ENCODE assay signal across 20 cellular contexts in genomic region chr11:10584071-10584501, GRCh38. TPM values are rescaled to one million over a fixed set of nuclear protein-coding genes. Genes with fewer than 3 reads are reported as not detected.
DNase-seq lines count a peak whose midpoint lies in the region; ATAC-seq and TF ChIP-seq lines count a peak whose summit lies in the region.
"Had no signal": no experiment of that assay in that cellular context is flagged by ENCODE, and none has a peak within 500 bp of the region (broad histone marks: within the 10 kb centered on the region; RNA-seq: fewer than 3 reads in every experiment).

No MANE protein-coding gene starts in this region.

- no TSS peak for BruUV-seq in PC-3 (replicated peaks; lab: Mats Ljungman, UMichigan)

- CTCF ChIA-PET in PC-3 (lab: Charles Lee), result interaction anchor here (0.6 kb wide), 1 partner anchor 146 kb away, joined by 5 read pairs; no protein-coding TSS in a partner anchor

- no peak overlapping the region for H3K9ac ChIP-seq in PC-3 (ENCODE audit: low read length)

- no peak overlapping the region for H3K4me2 ChIP-seq in PC-3 (ENCODE audit: low read length)
- H3K4me2 ChIP-seq: A549 had no signal

- ATAC-seq in right cardiac atrium, result no peak
- ATAC-seq in Right ventricle myocardium superior (ENCODE audit: poor library complexity), result no peak
- ATAC-seq in PC-3, result no peak
- ATAC-seq in HG02623 (IDR thresholded peaks at IDR 0.05; ENCODE audit: unreplicated experiment), result no peak
- ATAC-seq: A549; activated T-helper 17 cell treated with anti-CD3 and anti-CD28 coated beads, Interleukin-2, amount 50 U/mL, for 72 hours had no signal

- H3K9me2 ChIP-seq in PC-3 (replicated peaks; ENCODE audit: low read length), result no peaks in the 10 kb centered on the region

- peak overlapping the region; percentile 56 for H3K27ac ChIP-seq in right cardiac atrium (ENCODE audit: low read length)
- H3K27ac ChIP-seq in vagina, result peak overlapping the region; percentile 70
- no peak overlapping the region for H3K27ac ChIP-seq in PC-3 (ENCODE audit: low read length)
- H3K27ac ChIP-seq: A549 had no signal

- no peaks in the 10 kb centered on the region for H3K36me3 Mint-ChIP-seq in dendritic cell treated with granulocyte-macrophage colony-stimulating factor and Interleukin-4, amounts not matched to agents 40 ng/mL and 50 ng/mL, for 4 days (ENCODE audit: low read depth)
- no peaks in the 10 kb centered on the region for H3K36me3 Mint-ChIP-seq in mesothelial cell of epicardium
- H3K36me3 Mint-ChIP-seq: activated CD4-positive, alpha-beta memory T cell treated with anti-CD3 and anti-CD28 coated beads for 36 hours; brain had no signal

- no peaks in the 10 kb centered on the region for H3K79me2 ChIP-seq in PC-3 (ENCODE audit: low read length)

- DNase-seq in right cardiac atrium (no peak), Right ventricle myocardium superior (no peak), mesothelial cell of epicardium (ENCODE audit: low spot score in 2 of 2, unreplicated experiment in 2 of 2) (no peak), vagina (ENCODE audit: extremely low spot score in 2 of 2) (peak in 1 of 2 donors; percentile 84), NOMO-1 treated with DMSO at 0.1 percent for 48 hours (lab: John Stamatoyannopoulos, UW; ENCODE audit: unreplicated experiment) (no peak), PC-3 (no peak)
- DNase-seq: activated CD4-positive, alpha-beta memory T cell treated with anti-CD3 and anti-CD28 coated beads for 36 hours; COR-L47; endodermal cell; GF-D8; NCI-H524 treated with DMSO at 0.1 percent for 48 hours; T-helper 9 cell had no signal

- no peak overlapping the region for H2AFZ ChIP-seq in PC-3 (ENCODE audit: low read length)

- no peaks in the 10 kb centered on the region for H3K9me3 ChIP-seq in right cardiac atrium (ENCODE audit: control insufficient read depth, low read length)
- no peaks in the 10 kb centered on the region for H3K9me3 ChIP-seq in vagina
- H3K9me3 ChIP-seq in PC-3 (ENCODE audit: low read length), result no peaks in the 10 kb centered on the region
- H3K9me3 ChIP-seq: A549 had no signal

- POLR2A ChIA-PET in PC-3 (lab: Charles Lee; ENCODE audit: unreplicated experiment), result no interaction called here

- TF ChIP-seq CTCF in mesothelial cell of epicardium (IDR thresholded peaks at IDR 0.05; ENCODE audit: unreplicated experiment), result no peak
- no peak for TF ChIP-seq CTCF in vagina (IDR thresholded peaks at IDR 0.05)
- TF ChIP-seq CTCF in PC-3 (conservative IDR thresholded peaks at IDR 0.05; ENCODE audit: low read depth, low read length), result no peak

- no peaks in the 10 kb centered on the region for H3F3A ChIP-seq in PC-3 (ENCODE audit: low read length, unreplicated experiment)

- H3K9me3 Mint-ChIP-seq in dendritic cell treated with granulocyte-macrophage colony-stimulating factor and Interleukin-4, amounts not matched to agents 40 ng/mL and 50 ng/mL, for 4 days, result no peaks in the 10 kb centered on the region
- no peaks in the 10 kb centered on the region for H3K9me3 Mint-ChIP-seq in mesothelial cell of epicardium
- H3K9me3 Mint-ChIP-seq: activated CD4-positive, alpha-beta memory T cell treated with anti-CD3 and anti-CD28 coated beads for 36 hours; activated T-helper 17 cell treated with anti-CD3 and anti-CD28 coated beads, Interleukin-2, amount 50 U/mL, for 72 hours; brain; IgD-negative memory B cell; neural crest cell had no signal

- whole genome bisulfite sequencing in right cardiac atrium, result 11% methylated on average over 3 of the region's 3 CpGs

- H3K4me3 ChIP-seq in right cardiac atrium (ENCODE audit: low read length) (no peak overlapping the region), vagina (no peak overlapping the region), PC-3 (ENCODE audit: low read length) (no peak overlapping the region)
- H3K4me3 ChIP-seq: A549, skin epidermis had no signal

- H3K4me1 ChIP-seq in right cardiac atrium (ENCODE audit: control insufficient read depth, insufficient read depth, low read length), result peaks cover 15% of the 10 kb centered on the region
- peaks cover 58% of the 10 kb centered on the region for H3K4me1 ChIP-seq in vagina
- H3K4me1 ChIP-seq in PC-3 (ENCODE audit: insufficient read depth, low read length), result peaks cover 13% of the 10 kb centered on the region
- H3K4me1 ChIP-seq: A549 had no signal

- H3K27me3 Mint-ChIP-seq in dendritic cell treated with granulocyte-macrophage colony-stimulating factor and Interleukin-4, amounts not matched to agents 40 ng/mL and 50 ng/mL, for 4 days, result peaks cover 16% of the 10 kb centered on the region
- H3K27me3 Mint-ChIP-seq in mesothelial cell of epicardium (ENCODE audit: low read depth), result no peaks in the 10 kb centered on the region
- H3K27me3 Mint-ChIP-seq: brain, IgD-negative memory B cell had no signal

- intact Hi-C loops in right cardiac atrium (cut with DNase I), result no loop called here
- intact Hi-C loops in Right ventricle myocardium superior (cut with DNase I), result no loop called here
- intact Hi-C loops in dendritic cell treated with granulocyte-macrophage colony-stimulating factor and Interleukin-4, amounts not matched to agents 40 ng/mL and 50 ng/mL, for 4 days (cut with micrococcal nuclease), result loop anchor here (5.0 kb wide), 1 partner anchor 38 kb away; no protein-coding TSS in a partner anchor
- intact Hi-C loops in vagina (cut with DNase I), result no loop called here
- intact Hi-C loops in PC-3 (cut with micrococcal nuclease), result no loop called here

- peaks cover 0 to 13% of the 10 kb centered on the region in 2 donors for H3K36me3 ChIP-seq in vagina
- H3K36me3 ChIP-seq in PC-3 (ENCODE audit: low read depth, low read length), result no peaks in the 10 kb centered on the region

- no peak overlapping the region for H3K4me3 Mint-ChIP-seq in dendritic cell treated with granulocyte-macrophage colony-stimulating factor and Interleukin-4, amounts not matched to agents 40 ng/mL and 50 ng/mL, for 4 days
- no peak overlapping the region for H3K4me3 Mint-ChIP-seq in mesothelial cell of epicardium
- H3K4me3 Mint-ChIP-seq: activated CD4-positive, alpha-beta memory T cell treated with anti-CD3 and anti-CD28 coated beads for 36 hours; activated T-helper 17 cell treated with anti-CD3 and anti-CD28 coated beads, Interleukin-2, amount 50 U/mL, for 72 hours; brain; endodermal cell; neural crest cell had no signal

- H4K20me1 ChIP-seq in PC-3 (ENCODE audit: low read length), result no peaks in the 10 kb centered on the region

- no peak for TF ChIP-seq POLR2A in vagina (IDR thresholded peaks at IDR 0.05)

- H3K27ac Mint-ChIP-seq in dendritic cell treated with granulocyte-macrophage colony-stimulating factor and Interleukin-4, amounts not matched to agents 40 ng/mL and 50 ng/mL, for 4 days, result peak overlapping the region; percentile 1
- peak overlapping the region; percentile 57 for H3K27ac Mint-ChIP-seq in mesothelial cell of epicardium
- H3K27ac Mint-ChIP-seq: activated CD4-positive, alpha-beta memory T cell treated with anti-CD3 and anti-CD28 coated beads for 36 hours; activated T-helper 17 cell treated with anti-CD3 and anti-CD28 coated beads, Interleukin-2, amount 50 U/mL, for 72 hours; brain; endodermal cell had no signal

- no peaks in the 10 kb centered on the region for H3K27me3 ChIP-seq in right cardiac atrium (ENCODE audit: control insufficient read depth, insufficient read depth)
- H3K27me3 ChIP-seq in vagina, result no peaks in the 10 kb centered on the region
- H3K27me3 ChIP-seq in PC-3 (ENCODE audit: low read length), result no peaks in the 10 kb centered on the region

- H3K4me1 Mint-ChIP-seq in dendritic cell treated with granulocyte-macrophage colony-stimulating factor and Interleukin-4, amounts not matched to agents 40 ng/mL and 50 ng/mL, for 4 days (ENCODE audit: low read depth), result peaks cover 46% of the 10 kb centered on the region
- no peaks in the 10 kb centered on the region for H3K4me1 Mint-ChIP-seq in mesothelial cell of epicardium
- H3K4me1 Mint-ChIP-seq: activated T-helper 17 cell treated with anti-CD3 and anti-CD28 coated beads, Interleukin-2, amount 50 U/mL, for 72 hours had no signal

RNA-seq across cellular contexts. Expression of gene LYVE1, which starts 15.6 kb away (rescaled TPM):
- 100 to 1,000 TPM in 1 of 4 donors, 10 to 100 TPM in 3; 69.8 to 114 (median 92.8) TPM for total RNA-seq in right cardiac atrium
- 12.6 TPM for polyA plus RNA-seq in right cardiac atrium
- 77.2 TPM for total RNA-seq in Right ventricle myocardium superior
- 0.13 to 0.25 TPM (median 0.18 TPM) in 3 replicates for total RNA-seq in mesothelial cell of epicardium
- total RNA-seq in vagina, result 62.9 TPM
- total RNA-seq in PC-3 (2014; rRNA removed), result not detected in 2 replicates
- total RNA-seq: activated CD4-positive, alpha-beta memory T cell treated with anti-CD3 and anti-CD28 coated beads for 36 hours; activated T-helper 17 cell treated with anti-CD3 and anti-CD28 coated beads, Interleukin-2, amount 50 U/mL, for 72 hours; endodermal cell had no signal

RNA-seq across cellular contexts. Expression of gene RNF141, which starts 43.1 kb away (rescaled TPM):
- total RNA-seq in right cardiac atrium (10 to 100 TPM; 37.7 to 49.8 (median 41.4) TPM), Right ventricle myocardium superior (41.4 TPM), mesothelial cell of epicardium (24.9 to 30.3 TPM (median 26.1 TPM) in 3 replicates), vagina (19.2 TPM), PC-3 (2014; rRNA removed) (12.6 and 13.8 TPM in 2 replicates)
- 14.1 TPM for polyA plus RNA-seq in right cardiac atrium

Comparison
In these comparisons a context has a peak if more than half of its experiments do, and no peak if none do; other contexts are left out.
1. RNA of gene LYVE1, which starts 15.6 kb away (total RNA-seq): 69.8 to 114 TPM in right cardiac atrium, 77.2 TPM in Right ventricle myocardium superior (single experiment) and 62.9 TPM in vagina (single experiment); 0.13 to 0.25 TPM in mesothelial cell of epicardium and not detected in PC-3; every median in the first group is over 10 times any median in the second.